In the genomic region with DNA sequence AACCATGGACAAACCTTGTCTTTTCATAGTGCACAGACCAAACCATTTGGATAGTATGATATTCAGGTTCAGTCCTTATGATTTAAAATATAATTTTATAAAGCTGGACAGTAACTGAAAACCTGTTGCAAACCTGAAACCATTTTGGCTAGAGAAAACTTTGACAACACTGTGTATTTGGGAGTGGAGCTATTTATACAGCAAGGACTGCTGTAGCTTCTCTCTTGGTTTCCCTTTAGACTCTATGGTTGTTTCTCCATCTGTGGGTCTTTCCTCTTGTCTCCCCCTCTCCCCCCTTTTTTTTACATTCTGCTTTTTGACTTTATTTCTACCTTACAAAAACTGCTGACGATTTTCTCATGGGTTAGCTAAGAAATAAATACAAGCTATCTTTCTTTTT, we compare ENCODE assay signal across 1 cellular context.
TF ChIP-seq lines count a peak whose summit lies in the region.

No MANE protein-coding gene starts in this region.

TF ChIP-seq in SK-N-SH treated with all-trans-retinoic acid at 6 μM for 48 hours, 23 proteins besides CTCF, POLR2A, EP300 and RAD21 (continued from another document):
- TF ChIP-seq, protein P1, sequence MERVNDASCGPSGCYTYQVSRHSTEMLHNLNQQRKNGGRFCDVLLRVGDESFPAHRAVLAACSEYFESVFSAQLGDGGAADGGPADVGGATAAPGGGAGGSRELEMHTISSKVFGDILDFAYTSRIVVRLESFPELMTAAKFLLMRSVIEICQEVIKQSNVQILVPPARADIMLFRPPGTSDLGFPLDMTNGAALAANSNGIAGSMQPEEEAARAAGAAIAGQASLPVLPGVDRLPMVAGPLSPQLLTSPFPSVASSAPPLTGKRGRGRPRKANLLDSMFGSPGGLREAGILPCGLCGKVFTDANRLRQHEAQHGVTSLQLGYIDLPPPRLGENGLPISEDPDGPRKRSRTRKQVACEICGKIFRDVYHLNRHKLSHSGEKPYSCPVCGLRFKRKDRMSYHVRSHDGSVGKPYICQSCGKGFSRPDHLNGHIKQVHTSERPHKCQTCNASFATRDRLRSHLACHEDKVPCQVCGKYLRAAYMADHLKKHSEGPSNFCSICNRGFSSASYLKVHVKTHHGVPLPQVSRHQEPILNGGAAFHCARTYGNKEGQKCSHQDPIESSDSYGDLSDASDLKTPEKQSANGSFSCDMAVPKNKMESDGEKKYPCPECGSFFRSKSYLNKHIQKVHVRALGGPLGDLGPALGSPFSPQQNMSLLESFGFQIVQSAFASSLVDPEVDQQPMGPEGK (CRISPR knock-in tag; IDR thresholded peaks at IDR 0.05; ENCODE audit: borderline replicate concordance): no peak
- no peak for TF ChIP-seq ZNF8 (CRISPR knock-in tag; IDR thresholded peaks at IDR 0.05)
- TF ChIP-seq PPARA (CRISPR knock-in tag; IDR thresholded peaks at IDR 0.05; ENCODE audit: borderline replicate concordance): no peak
- TF ChIP-seq GLIS3 (CRISPR knock-in tag; IDR thresholded peaks at IDR 0.05): no peak
